In the genomic region with DNA sequence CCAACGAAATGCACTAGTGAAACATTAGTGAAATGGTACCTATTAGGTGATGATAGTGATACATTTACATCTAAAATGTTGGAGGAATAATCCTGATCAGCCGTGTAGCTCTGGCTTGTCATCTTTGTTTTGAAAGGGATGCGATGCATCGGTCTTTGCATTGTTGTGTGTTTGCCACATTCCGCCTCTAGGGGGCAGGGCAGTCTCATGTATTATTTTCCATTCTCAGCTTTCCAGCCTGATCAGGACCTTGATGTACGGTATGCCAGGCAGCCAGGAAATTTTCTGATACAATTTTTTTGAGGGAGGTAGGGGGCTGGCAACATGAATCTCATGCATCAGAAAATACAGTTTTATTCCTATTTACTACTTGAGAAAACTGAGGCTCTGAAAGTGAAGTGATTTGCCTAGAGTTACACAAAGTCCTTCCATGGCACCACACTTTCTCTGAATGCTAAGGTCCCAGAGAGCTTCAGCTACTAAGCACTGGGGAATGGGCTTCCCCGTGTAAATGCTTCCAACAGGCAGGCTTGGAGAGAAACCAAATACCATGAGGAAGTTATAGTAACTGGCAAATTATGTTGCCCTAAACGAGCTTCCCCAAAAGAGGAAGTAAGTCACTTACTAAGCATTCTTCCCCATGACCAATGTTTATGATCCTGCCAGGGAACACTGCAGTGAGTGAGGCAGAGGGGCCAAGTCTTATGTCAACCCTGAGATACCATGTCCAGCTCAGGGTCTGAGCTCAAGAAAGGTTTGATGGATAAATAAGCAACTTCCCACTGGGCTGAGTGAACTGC, we compare ENCODE assay signal across 8 cellular contexts. TPM values are rescaled to one million over a fixed set of nuclear protein-coding genes. Genes with fewer than 3 reads are reported as not detected.
DNase-seq lines count a peak whose midpoint lies in the region; ATAC-seq, FAIRE-seq and TF ChIP-seq lines count a peak whose summit lies in the region.

No MANE protein-coding gene starts in this region.

- H3K4me2 ChIP-seq in keratinocyte (ENCODE audit: control insufficient read depth, extremely low read depth, insufficient read depth, low read depth, low read length): no peak overlapping the region

- POLR2A ChIA-PET in AG04450 (lab: Yijun Ruan, JAX): interaction anchor here (1.0 to 1.9 kb wide), 3 partner anchors 88 to 168 kb away, joined by 3 to 4 read pairs (median 4); a partner anchor contains a TSS

- no peaks in the 10 kb centered on the region for H3K79me2 ChIP-seq in keratinocyte (ENCODE audit: control insufficient read depth, insufficient read depth, low read length)

- DNase-seq in AG04450 (ENCODE audit: low read depth, low spot score): no peak
- DNase-seq in GM13976 (ENCODE audit: low spot score): peak; percentile 68
- DNase-seq in NCI-H1417 (lab: John Stamatoyannopoulos, UW): peak; percentile 62 to 88 (median 71)
- DNase-seq in cardiac fibroblast (ENCODE audit: low read depth in 2 of 2): peak; percentile 56 to 62
- DNase-seq in keratinocyte (ENCODE audit: low read depth, low spot score): no peak
- DNase-seq in stimulated activated CD4-positive, alpha-beta T cell treated with anti-CD3 and anti-CD28 coated beads, Interleukin-2, amount 100 ng/mL, for 4 hours (ENCODE audit: low read depth): peak; percentile 38

- H3K4me3 ChIP-seq in AG04450 (ENCODE audit: low read depth, low read length): no peak overlapping the region
- no peak overlapping the region for H3K4me3 ChIP-seq in cardiac fibroblast (replicated peaks in 1 of 2; ENCODE audit: low read depth in 2 of 2, low read length in 2 of 2)
- no peak overlapping the region for H3K4me3 ChIP-seq in keratinocyte (ENCODE audit: control insufficient read depth in 2 of 3, extremely low read depth in 1 of 3, insufficient read depth in 2 of 3, low read depth in 1 of 3, low read length in 3 of 3)

- H3K36me3 ChIP-seq in keratinocyte (ENCODE audit: control insufficient read depth in 2 of 2, extremely low read depth in 1 of 2, insufficient read depth in 2 of 2, low read length in 2 of 2): no peaks in the 10 kb centered on the region

- H4K20me1 ChIP-seq in keratinocyte (ENCODE audit: control insufficient read depth, extremely low read depth, insufficient read depth, low read length): no peaks in the 10 kb centered on the region

- no peaks in the 10 kb centered on the region for H3K4me1 ChIP-seq in keratinocyte (ENCODE audit: control insufficient read depth, extremely low read depth, insufficient read depth, low read length)

- CTCF ChIA-PET in AG04450 (lab: Charles Lee): interaction anchor here (0.6 to 4.9 kb wide), 25 partner anchors 10 to 245 kb away, joined by 3 to 32 read pairs (median 5); a partner anchor contains a TSS

- no peak overlapping the region for H3K9ac ChIP-seq in keratinocyte (ENCODE audit: control insufficient read depth, extremely low read depth, insufficient read depth, low read length)

- H3K27me3 ChIP-seq in AG04450 (ENCODE audit: control insufficient read depth, insufficient read depth, low read length): no peaks in the 10 kb centered on the region
- H3K27me3 ChIP-seq in keratinocyte (ENCODE audit: control insufficient read depth, extremely low read depth, insufficient read depth, low read length): peaks cover 11% of the 10 kb centered on the region

- H3K27ac ChIP-seq in AG04450 (ENCODE audit: low read depth, low read length) (peak overlapping the region; percentile 33), VCaP (no peak overlapping the region), keratinocyte (ENCODE audit: control insufficient read depth, insufficient read depth, low read length) (no peak overlapping the region)

- no peak overlapping the region for H2AFZ ChIP-seq in keratinocyte (ENCODE audit: control insufficient read depth, low read length)

- dilution Hi-C loops in keratinocyte (cut with MboI; ENCODE audit: extremely low pct_ligation_motif_present, low sequenced_read_pairs): no loop called here

- TF ChIP-seq CTCF in AG04450 (IDR thresholded peaks at IDR 0.05; ENCODE audit: low read depth, low read length) (peak; percentile 60), GM13976 (IDR thresholded peaks at IDR 0.05; ENCODE audit: borderline replicate concordance, control extremely low read depth, extremely low read depth, insufficient read depth, missing control alignments) (peak; percentile 82), VCaP (conservative IDR thresholded peaks at IDR 0.05) (peak; percentile 64), cardiac fibroblast (IDR thresholded peaks at IDR 0.05; ENCODE audit: low read depth, low read length) (peak; percentile 46), keratinocyte (optimal IDR thresholded peaks at IDR 0.05 in 1 of 3, IDR thresholded peaks at IDR 0.05 in 1 of 3, conservative IDR thresholded peaks at IDR 0.05 in 1 of 3; ENCODE audit: extremely low read depth in 1 of 3, insufficient read depth in 2 of 3, low read length in 3 of 3) (peak; percentile 58 to 87 (median 82))

- ATAC-seq in HG02938 (IDR thresholded peaks at IDR 0.05; ENCODE audit: unreplicated experiment): no peak

- in situ Hi-C loops in GM13976 (cut with MboI; ENCODE audit: low sequenced_read_pairs, unreplicated experiment): loop anchor here (5.0 kb wide), 1 partner anchor 134 kb away; no protein-coding TSS in a partner anchor

- H3K9me3 ChIP-seq in AG04450 (ENCODE audit: control insufficient read depth, insufficient read depth, low read length): no peaks in the 10 kb centered on the region
- H3K9me3 ChIP-seq in keratinocyte (ENCODE audit: control insufficient read depth, low read depth, low read length): no peaks in the 10 kb centered on the region

- H3K9me1 ChIP-seq in keratinocyte (ENCODE audit: control insufficient read depth, extremely low read depth, insufficient read depth, low read length): no peaks in the 10 kb centered on the region

- peak; percentile 96 for FAIRE-seq in keratinocyte (lab: Jason Lieb, UNC)

RNA-seq across cellular contexts. Expression of a gene that starts 31.8 kb away (rescaled TPM):
- polyA plus RNA-seq in AG04450 (2011; rRNA removed) (9.1 and 12.2 TPM in 2 replicates), keratinocyte (3.9 to 7.7 TPM (median 4.7 TPM) in 3 replicates)
- polyA minus RNA-seq in AG04450 (2011; rRNA and poly(A)+ RNA removed): 10.9 and 17.3 TPM in 2 replicates
- 2.5 TPM for polyA plus RNA-seq in keratinocyte (2011; ENCODE audit: low read depth)
- 5.1 and 6.0 TPM in 2 replicates for polyA plus RNA-seq in keratinocyte (2011; cell fraction: cytosol; rRNA removed)
- polyA plus RNA-seq in keratinocyte (2011; cell fraction: nucleus; rRNA removed): 10.2 and 13.5 TPM in 2 replicates
- 7.0 and 7.7 TPM in 2 replicates for polyA plus RNA-seq in keratinocyte (2012; ENCODE audit: low replicate concordance)
- 5.5 to 6.9 TPM (median 6.3 TPM) in 3 replicates for polyA minus RNA-seq in keratinocyte
- 10.9 TPM for polyA minus RNA-seq in keratinocyte (2011; cell fraction: cytosol; rRNA and poly(A)+ RNA removed)
- polyA minus RNA-seq in keratinocyte (2011; cell fraction: nucleus; rRNA and poly(A)+ RNA removed): 10.3 and 11.1 TPM in 2 replicates

Comparison
In these comparisons a context has a peak if more than half of its experiments do, and no peak if none do; other contexts are left out.
1. DNase-seq: peak in GM13976 (single experiment), NCI-H1417 (3 of 3), cardiac fibroblast (2 of 2) and stimulated activated CD4-positive, alpha-beta T cell treated with anti-CD3 and anti-CD28 coated beads, Interleukin-2, amount 100 ng/mL, for 4 hours (single experiment); none in AG04450 (single experiment) and keratinocyte (single experiment).
2. Peak in every context shown above with its lines, with median percentiles within 50 percentile points of each other: CTCF ChIP-seq.